In genomic region chr1:220013497-220013896, GRCh38 we compare ENCODE assay signal across 10 cellular contexts. TPM values are rescaled to one million over a fixed set of nuclear protein-coding genes. Genes with fewer than 3 reads are reported as not detected.
A peak's percentile ranks its signal among the peaks of the same experiment; 100 is the strongest.
DNase-seq lines count a peak whose midpoint lies in the region; ATAC-seq and TF ChIP-seq lines count a peak whose summit lies in the region.
"Had no signal": no experiment of that assay in that cellular context is flagged by ENCODE, and none has a peak within 500 bp of the region (broad histone marks: within the 10 kb centered on the region; RNA-seq: fewer than 3 reads in every experiment).

No MANE protein-coding gene starts in this region.

- TF ChIP-seq EP300 in esophagus muscularis mucosa (IDR thresholded peaks at IDR 0.05): no peak

- peak; percentile 56 for ATAC-seq in GM18498 (IDR thresholded peaks at IDR 0.05; ENCODE audit: unreplicated experiment)
- ATAC-seq in GM21423 (IDR thresholded peaks at IDR 0.05; ENCODE audit: unreplicated experiment): peak; percentile 87
- peak; percentile 84 for ATAC-seq in HG03457 (IDR thresholded peaks at IDR 0.05; ENCODE audit: unreplicated experiment)
- no peak for ATAC-seq in lower lobe of right lung
- no peak for ATAC-seq in body of pancreas

- H3K4me3 ChIP-seq in fibroblast of the aortic adventitia (ENCODE audit: low read depth, low read length) (no peak overlapping the region), lower lobe of right lung (no peak overlapping the region), body of pancreas (no peak overlapping the region), testis (no peak overlapping the region), esophagus muscularis mucosa (no peak overlapping the region)

- intact Hi-C loops in lower lobe of right lung (cut with DNase I): no loop called here
- intact Hi-C loops in body of pancreas (cut with DNase I): no loop called here
- intact Hi-C loops in testis (cut with DNase I; ENCODE audit: low total_unique reads): no loop called here
- intact Hi-C loops in esophagus muscularis mucosa (cut with DNase I): loop anchor here (10.0 kb wide), 1 partner anchor 181 kb away; no protein-coding TSS in a partner anchor

- H3K27ac ChIP-seq in lower lobe of right lung: no peak overlapping the region
- H3K27ac ChIP-seq in body of pancreas: no peak overlapping the region
- no peak overlapping the region for H3K27ac ChIP-seq in testis
- H3K27ac ChIP-seq in esophagus muscularis mucosa (replicated peaks in 1 of 4): peak overlapping the region in 1 of 4 donors; percentile 53

- H3K9me3 ChIP-seq in lower lobe of right lung (no peaks in the 10 kb centered on the region), body of pancreas (no peaks in the 10 kb centered on the region), testis (no peaks in the 10 kb centered on the region), esophagus muscularis mucosa (no peaks in the 10 kb centered on the region)

- DNase-seq in fibroblast of the aortic adventitia (ENCODE audit: low read depth) (peak; percentile 60), lower lobe of right lung (no peak), body of pancreas (no peak), testis (no peak), esophagus muscularis mucosa (ENCODE audit: extremely low spot score) (no peak)
- DNase-seq: activated effector memory CD4-positive, alpha-beta T cell treated with Interleukin-2 at 50 U/mL for 16 hours; GF-D8 had no signal

- TF ChIP-seq POLR2A in body of pancreas (IDR thresholded peaks at IDR 0.05) (no peak), testis (IDR thresholded peaks at IDR 0.05) (no peak), esophagus muscularis mucosa (IDR thresholded peaks at IDR 0.05; ENCODE audit: low read depth) (no peak)

- TF ChIP-seq CTCF in fibroblast of the aortic adventitia (IDR thresholded peaks at IDR 0.05; ENCODE audit: insufficient read depth, low read length) (no peak), lower lobe of right lung (IDR thresholded peaks at IDR 0.05) (no peak), body of pancreas (IDR thresholded peaks at IDR 0.05) (no peak), testis (IDR thresholded peaks at IDR 0.05) (no peak), esophagus muscularis mucosa (IDR thresholded peaks at IDR 0.05) (no peak)

- 70 to 81% methylated on average over 3 of the region's 3 CpGs for WGBS in body of pancreas, 2 donors
- WGBS in testis, 2 donors: 80 to 90% methylated on average over 3 of the region's 3 CpGs
- 59% methylated on average over 3 of the region's 3 CpGs for WGBS in esophagus muscularis mucosa

- H3K36me3 ChIP-seq in lower lobe of right lung: peaks cover 95% of the 10 kb centered on the region
- H3K36me3 ChIP-seq in body of pancreas (replicated peaks in 1 of 2; ENCODE audit: insufficient read depth in 1 of 2, low read depth in 2 of 2): peaks cover 15 to 21% of the 10 kb centered on the region in 2 donors
- no peaks in the 10 kb centered on the region for H3K36me3 ChIP-seq in testis (ENCODE audit: low read depth, missing control alignments)
- H3K36me3 ChIP-seq in esophagus muscularis mucosa: peaks cover 42 to 79% (median 62%) of the 10 kb centered on the region in 4 donors

- H3K4me1 ChIP-seq in lower lobe of right lung (no peaks in the 10 kb centered on the region), body of pancreas (no peaks in the 10 kb centered on the region), testis (no peaks in the 10 kb centered on the region), esophagus muscularis mucosa (peaks cover 0 to 6% (median 0%) of the 10 kb centered on the region in 4 donors)

- H3K27me3 ChIP-seq in lower lobe of right lung (ENCODE audit: low read depth) (no peaks in the 10 kb centered on the region), body of pancreas (no peaks in the 10 kb centered on the region), testis (no peaks in the 10 kb centered on the region), esophagus muscularis mucosa (no peaks in the 10 kb centered on the region)

RNA-seq across cellular contexts. Expression of gene EPRS1, which starts 32.8 kb away (rescaled TPM):
- total RNA-seq in fibroblast of the aortic adventitia (ENCODE audit: low replicate concordance) (192 and 269 TPM in 2 replicates), lower lobe of right lung (65.4 TPM), body of pancreas (10 to 100 TPM; 33.0 to 37.6 TPM), testis (10 to 100 TPM; 25.4 to 38.4 TPM), esophagus muscularis mucosa (10 to 100 TPM; 30.3 to 46.1 (median 40.9) TPM)
- 43.3 TPM for polyA plus RNA-seq in testis (ENCODE audit: insufficient read depth, low read depth, low replicate concordance)

Comparison
In these comparisons a context has a peak if more than half of its experiments do, and no peak if none do; other contexts are left out.
1. ATAC-seq: peak in GM18498 (single experiment), GM21423 (single experiment) and HG03457 (single experiment); none in lower lobe of right lung (0 of 2) and body of pancreas (single experiment).